ENCODE assay signal across 17 cellular contexts in genomic region chr3:59880717-59881116, GRCh38.
"Had no signal": no experiment of that assay in that cellular context is flagged by ENCODE, and none has a peak within 500 bp of the region (broad histone marks: within the 10 kb centered on the region; RNA-seq: fewer than 3 reads in every experiment).

No MANE protein-coding gene starts in this region.

- ATAC-seq: activated CD4-positive, alpha-beta T cell treated with anti-CD3 and anti-CD28 coated beads for 36 hours; activated naive CD8-positive, alpha-beta T cell treated with anti-CD3 and anti-CD28 coated beads, Interleukin-2, amount 50 U/mL, for 24 hours; activated T-cell treated with anti-CD3 and anti-CD28 coated beads, Interleukin-2, amount 50 U/mL, for 72 hours; body of pancreas; heart left ventricle; left cardiac atrium; natural killer cell treated with Interleukin-12 subunit alpha and Interleukin-12 subunit beta and Interleukin-15 and Interleukin-18, amount 100 ng/mL, for 72 hours had no signal

- FAIRE-seq: endometrium had no signal

- DNase-seq: activated B cell treated with CpG ODN at 0.5 μM for 24 hours; activated CD4-positive, alpha-beta T cell treated with anti-CD3 and anti-CD28 coated beads for 36 hours; activated CD4-positive, alpha-beta T cell treated with anti-CD3 and anti-CD28 coated beads, Interleukin-2, amount 50 U/mL, for 4 hours; activated effector memory CD4-positive, alpha-beta T cell treated with Interleukin-2 at 50 U/mL for 16 hours; activated naive CD4-positive, alpha-beta T cell treated with anti-CD3 and anti-CD28 coated beads, Interleukin-2, amount 50 U/mL, for 16 hours; activated naive CD8-positive, alpha-beta T cell treated with anti-CD3 and anti-CD28 coated beads, Interleukin-2, amount 50 U/mL, for 24 hours; activated T-cell treated with anti-CD3 and anti-CD28 coated beads, Interleukin-2, amount 50 U/mL, for 72 hours; body of pancreas; cortex of kidney; heart left ventricle; islet precursor cell; left cardiac atrium; ovary; stimulated activated CD4-positive, alpha-beta T cell treated with anti-CD3 and anti-CD28 coated beads, Interleukin-4, amount 100 ng/mL, for 1 hour; stimulated activated naive CD4-positive, alpha-beta T cell treated with Interleukin-2 at 50 U/mL for 16 hours had no signal
